Comparison of ENCODE assay signal across 8 cellular contexts in the genomic region with DNA sequence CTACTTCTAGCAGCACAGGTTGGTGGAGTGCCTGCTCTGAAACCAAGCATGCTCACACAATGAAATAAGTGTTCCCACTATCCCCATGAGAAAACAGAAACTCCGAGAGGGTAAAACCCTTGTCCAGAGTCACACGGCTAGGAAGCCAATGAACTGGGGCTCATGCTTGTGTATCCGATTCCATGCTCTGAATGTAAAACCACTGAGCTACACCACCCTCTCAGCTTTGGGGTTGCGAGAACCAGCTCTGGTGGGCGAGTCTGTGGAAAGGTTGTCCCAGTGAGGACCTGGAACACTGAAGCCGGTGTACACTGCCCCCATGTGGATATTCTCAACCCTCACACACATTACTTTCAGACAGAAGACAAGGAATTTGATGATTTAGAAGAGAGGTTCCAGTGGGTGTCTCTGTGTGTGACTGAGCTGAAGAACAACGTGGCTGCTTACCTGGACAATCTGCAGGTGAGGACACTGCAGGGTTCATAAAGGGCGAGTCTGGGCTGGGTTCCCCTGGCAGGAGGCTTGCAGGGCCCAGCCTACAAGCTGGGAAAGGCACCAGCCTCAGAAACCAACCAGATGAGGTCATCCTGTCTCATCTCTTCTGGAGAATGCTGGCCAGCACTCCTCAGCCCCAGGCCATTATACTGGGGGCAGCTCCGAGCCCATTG. TPM values are rescaled to one million over a fixed set of nuclear protein-coding genes. Genes with fewer than 3 reads are reported as not detected.
DNase-seq lines count a peak whose midpoint lies in the region; ATAC-seq and TF ChIP-seq lines count a peak whose summit lies in the region.

No MANE protein-coding gene starts in this region.

- peak; percentile 92 to 94 for TF ChIP-seq RAD21 in liver (IDR thresholded peaks at IDR 0.05)

- H3K9me3 ChIP-seq in liver (ENCODE audit: control insufficient read depth in 4 of 4, low read length in 3 of 4) (no peaks in the 10 kb centered on the region), upper lobe of right lung (no peaks in the 10 kb centered on the region)

- TF ChIP-seq CTCF in liver (IDR thresholded peaks at IDR 0.05; ENCODE audit: low read depth, low read length, missing input control): peak; percentile 66
- TF ChIP-seq CTCF in upper lobe of right lung (IDR thresholded peaks at IDR 0.05): peak; percentile 59
- TF ChIP-seq CTCF in lower leg skin (IDR thresholded peaks at IDR 0.05): no peak

- H3K27ac ChIP-seq in cingulate gyrus (ENCODE audit: low read depth, low read length): peak overlapping the region; percentile 35
- H3K27ac ChIP-seq in liver (ENCODE audit: low read depth in 1 of 2, low read length in 2 of 2): no peak overlapping the region
- H3K27ac ChIP-seq in upper lobe of right lung: no peak overlapping the region

- TF ChIP-seq POLR2A in lower leg skin (IDR thresholded peaks at IDR 0.05): no peak

- WGBS in liver: 52% methylated on average over 9 of the region's 9 CpGs
- 28 to 33% methylated on average over 8 to 9 of the region's 9 CpGs for WGBS in lower leg skin, 2 donors

- DNase-seq in DMS 273 (lab: John Stamatoyannopoulos, UW; ENCODE audit: unreplicated experiment) (peak; percentile 80), HT-29 (ENCODE audit: low spot score) (peak; percentile 67), SHP77 (lab: John Stamatoyannopoulos, UW) (peak; percentile 54 to 56), upper lobe of right lung (no peak), lower leg skin (ENCODE audit: low spot score in 2 of 2) (no peak)

- intact Hi-C loops in upper lobe of right lung (cut with DNase I): no loop called here
- intact Hi-C loops in lower leg skin (cut with DNase I; ENCODE audit: low total_unique reads): loop anchor here (5.0 kb wide), 1 partner anchor 236 kb away; no protein-coding TSS in a partner anchor

- no peak overlapping the region for H3K9ac ChIP-seq in liver (ENCODE audit: low read depth in 1 of 2, low read length in 2 of 2)

- H3K4me3 ChIP-seq in liver (ENCODE audit: low read depth in 1 of 3, low read length in 3 of 3) (no peak overlapping the region), upper lobe of right lung (no peak overlapping the region), lower leg skin (ENCODE audit: low read depth, poor library complexity, severe bottlenecking) (no peak overlapping the region)

- ATAC-seq in GM19043 (IDR thresholded peaks at IDR 0.05; ENCODE audit: low read depth, unreplicated experiment): peak; percentile 54
- peak; percentile 76 for ATAC-seq in upper lobe of right lung

- H3K4me1 ChIP-seq in liver (ENCODE audit: control insufficient read depth in 4 of 4, insufficient read depth in 4 of 4, low read length in 3 of 4) (no peaks in the 10 kb centered on the region), upper lobe of right lung (no peaks in the 10 kb centered on the region)

- H3K27me3 ChIP-seq in liver (ENCODE audit: control insufficient read depth in 4 of 4, insufficient read depth in 4 of 4, low read length in 3 of 4) (no peaks in the 10 kb centered on the region), upper lobe of right lung (no peaks in the 10 kb centered on the region)

- H3K36me3 ChIP-seq in liver (ENCODE audit: control insufficient read depth in 4 of 4, insufficient read depth in 3 of 4, low read depth in 1 of 4, low read length in 3 of 4): peaks cover 0 to 14% (median 2%) of the 10 kb centered on the region in 4 donors
- peaks cover 43% of the 10 kb centered on the region for H3K36me3 ChIP-seq in upper lobe of right lung

TF ChIP-seq in liver, 16 proteins besides CTCF, POLR2A, EP300 and RAD21:
- TF ChIP-seq NR2F2 (IDR thresholded peaks at IDR 0.05) (no peak), EGR1 (IDR thresholded peaks at IDR 0.05; ENCODE audit: low read depth in 2 of 2) (no peak), HNF4G (IDR thresholded peaks at IDR 0.05) (no peak), HNF4A (conservative IDR thresholded peaks at IDR 0.05) (no peak)
- TF ChIP-seq, protein P1, sequence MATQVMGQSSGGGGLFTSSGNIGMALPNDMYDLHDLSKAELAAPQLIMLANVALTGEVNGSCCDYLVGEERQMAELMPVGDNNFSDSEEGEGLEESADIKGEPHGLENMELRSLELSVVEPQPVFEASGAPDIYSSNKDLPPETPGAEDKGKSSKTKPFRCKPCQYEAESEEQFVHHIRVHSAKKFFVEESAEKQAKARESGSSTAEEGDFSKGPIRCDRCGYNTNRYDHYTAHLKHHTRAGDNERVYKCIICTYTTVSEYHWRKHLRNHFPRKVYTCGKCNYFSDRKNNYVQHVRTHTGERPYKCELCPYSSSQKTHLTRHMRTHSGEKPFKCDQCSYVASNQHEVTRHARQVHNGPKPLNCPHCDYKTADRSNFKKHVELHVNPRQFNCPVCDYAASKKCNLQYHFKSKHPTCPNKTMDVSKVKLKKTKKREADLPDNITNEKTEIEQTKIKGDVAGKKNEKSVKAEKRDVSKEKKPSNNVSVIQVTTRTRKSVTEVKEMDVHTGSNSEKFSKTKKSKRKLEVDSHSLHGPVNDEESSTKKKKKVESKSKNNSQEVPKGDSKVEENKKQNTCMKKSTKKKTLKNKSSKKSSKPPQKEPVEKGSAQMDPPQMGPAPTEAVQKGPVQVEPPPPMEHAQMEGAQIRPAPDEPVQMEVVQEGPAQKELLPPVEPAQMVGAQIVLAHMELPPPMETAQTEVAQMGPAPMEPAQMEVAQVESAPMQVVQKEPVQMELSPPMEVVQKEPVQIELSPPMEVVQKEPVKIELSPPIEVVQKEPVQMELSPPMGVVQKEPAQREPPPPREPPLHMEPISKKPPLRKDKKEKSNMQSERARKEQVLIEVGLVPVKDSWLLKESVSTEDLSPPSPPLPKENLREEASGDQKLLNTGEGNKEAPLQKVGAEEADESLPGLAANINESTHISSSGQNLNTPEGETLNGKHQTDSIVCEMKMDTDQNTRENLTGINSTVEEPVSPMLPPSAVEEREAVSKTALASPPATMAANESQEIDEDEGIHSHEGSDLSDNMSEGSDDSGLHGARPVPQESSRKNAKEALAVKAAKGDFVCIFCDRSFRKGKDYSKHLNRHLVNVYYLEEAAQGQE (IDR thresholded peaks at IDR 0.05): no peak
- TF ChIP-seq, protein P2, sequence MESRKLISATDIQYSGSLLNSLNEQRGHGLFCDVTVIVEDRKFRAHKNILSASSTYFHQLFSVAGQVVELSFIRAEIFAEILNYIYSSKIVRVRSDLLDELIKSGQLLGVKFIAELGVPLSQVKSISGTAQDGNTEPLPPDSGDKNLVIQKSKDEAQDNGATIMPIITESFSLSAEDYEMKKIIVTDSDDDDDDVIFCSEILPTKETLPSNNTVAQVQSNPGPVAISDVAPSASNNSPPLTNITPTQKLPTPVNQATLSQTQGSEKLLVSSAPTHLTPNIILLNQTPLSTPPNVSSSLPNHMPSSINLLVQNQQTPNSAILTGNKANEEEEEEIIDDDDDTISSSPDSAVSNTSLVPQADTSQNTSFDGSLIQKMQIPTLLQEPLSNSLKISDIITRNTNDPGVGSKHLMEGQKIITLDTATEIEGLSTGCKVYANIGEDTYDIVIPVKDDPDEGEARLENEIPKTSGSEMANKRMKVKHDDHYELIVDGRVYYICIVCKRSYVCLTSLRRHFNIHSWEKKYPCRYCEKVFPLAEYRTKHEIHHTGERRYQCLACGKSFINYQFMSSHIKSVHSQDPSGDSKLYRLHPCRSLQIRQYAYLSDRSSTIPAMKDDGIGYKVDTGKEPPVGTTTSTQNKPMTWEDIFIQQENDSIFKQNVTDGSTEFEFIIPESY (IDR thresholded peaks at IDR 0.05): no peak
- TF ChIP-seq, protein P3, sequence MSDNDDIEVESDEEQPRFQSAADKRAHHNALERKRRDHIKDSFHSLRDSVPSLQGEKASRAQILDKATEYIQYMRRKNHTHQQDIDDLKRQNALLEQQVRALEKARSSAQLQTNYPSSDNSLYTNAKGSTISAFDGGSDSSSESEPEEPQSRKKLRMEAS (IDR thresholded peaks at IDR 0.05): no peak

RNA-seq across cellular contexts. Expression of a gene that starts 37.4 kb away (rescaled TPM):
- 0.10 and 0.15 TPM in 2 replicates for total RNA-seq in HT-29 (2014; rRNA removed; shearing (Covaris generic))
- total RNA-seq in liver: 1 to 10 TPM; 3.3 to 6.1 TPM
- polyA plus RNA-seq in liver: 1 to 10 TPM in 1 of 2 donors, under 1 TPM in 1; 0.71 to 2.0 TPM
- 13.3 TPM for total RNA-seq in upper lobe of right lung
- 10 to 100 TPM; 36.4 to 76.5 (median 59.0) TPM for total RNA-seq in lower leg skin

Comparison
In these comparisons a context has a peak if more than half of its experiments do, and no peak if none do; other contexts are left out.
1. DNase-seq: peak in DMS 273 (single experiment), HT-29 (single experiment) and SHP77 (2 of 2); none in upper lobe of right lung (single experiment) and lower leg skin (0 of 2).
2. CTCF ChIP-seq: peak in liver (single experiment) and upper lobe of right lung (single experiment); none in lower leg skin (0 of 3).